In genomic region chr15:85579011-85579701, GRCh38 we compare ENCODE assay signal across 10 cellular contexts.
DNase-seq lines count a peak whose midpoint lies in the region; ATAC-seq and TF ChIP-seq lines count a peak whose summit lies in the region.
"Had no signal": no experiment of that assay in that cellular context is flagged by ENCODE, and none has a peak within 500 bp of the region (broad histone marks: within the 10 kb centered on the region; RNA-seq: fewer than 3 reads in every experiment).

No MANE protein-coding gene starts in this region.

- POLR2A ChIA-PET in CD4-positive, alpha-beta memory T cell (lab: Charles Lee; ENCODE audit: partially characterized antibody): interaction anchor here (2.4 kb wide), 1 partner anchor 18 kb away, joined by 9 read pairs; no protein-coding TSS in a partner anchor
- POLR2A ChIA-PET in A673 (lab: Charles Lee; ENCODE audit: low non-redundant PET): no interaction called here

- CTCF ChIA-PET in CD4-positive, alpha-beta memory T cell (lab: Charles Lee; ENCODE audit: partially characterized antibody): no interaction called here
- CTCF ChIA-PET in A673 (lab: Charles Lee): no interaction called here

- H3K27ac Mint-ChIP-seq in CD4-positive, alpha-beta memory T cell: peak overlapping the region; percentile 82 to 99 (median 98)
- H3K27ac Mint-ChIP-seq in T-helper 17 cell (peak overlapping the region; percentile 99), glutamatergic neuron (ENCODE audit: unreplicated experiment) (peak overlapping the region; percentile 41), progenitor cell of endocrine pancreas (peak overlapping the region; percentile 93)

- no peak overlapping the region for H3K4me3 ChIP-seq in CD4-positive, alpha-beta memory T cell (ENCODE audit: low read length in 2 of 2)
- H3K4me3 ChIP-seq in A673 (ENCODE audit: low read depth, low read length, poor library complexity, severe bottlenecking): no peak overlapping the region

- no peak for DNase-seq in CD4-positive, alpha-beta memory T cell
- DNase-seq in T-helper 17 cell (no peak), glutamatergic neuron (no peak), progenitor cell of endocrine pancreas (ENCODE audit: low spot score, unreplicated experiment) (no peak), A673 (ENCODE audit: low spot score) (no peak)
- no peak for DNase-seq in stimulated activated CD8-positive, alpha-beta memory T cell treated with anti-CD3 and anti-CD28 coated beads, Interleukin-4, amount 100 ng/mL, for 48 hours
- DNase-seq: NK-92 treated with Interleukin-12 subunit alpha and Interleukin-12 subunit beta, amount 100 ng/mL, for 24 hours; stimulated activated CD4-positive, alpha-beta T cell treated with anti-CD3 and anti-CD28 coated beads, Interleukin-4, amount 100 ng/mL, for 1 hour had no signal

- H3K4me1 ChIP-seq in CD4-positive, alpha-beta memory T cell (ENCODE audit: insufficient read depth, low read length): peaks cover 48% of the 10 kb centered on the region
- H3K4me1 ChIP-seq in A673 (ENCODE audit: insufficient read depth, low read length, poor library complexity, severe bottlenecking): peaks cover 13% of the 10 kb centered on the region

- no peaks in the 10 kb centered on the region for H3K27me3 Mint-ChIP-seq in CD4-positive, alpha-beta memory T cell
- H3K27me3 Mint-ChIP-seq in T-helper 17 cell (no peaks in the 10 kb centered on the region), glutamatergic neuron (ENCODE audit: unreplicated experiment) (peaks cover 16% of the 10 kb centered on the region), progenitor cell of endocrine pancreas (no peaks in the 10 kb centered on the region)

- H3K9me3 ChIP-seq in CD4-positive, alpha-beta memory T cell (ENCODE audit: control insufficient read depth in 1 of 2, low read length in 2 of 2): no peaks in the 10 kb centered on the region
- H3K9me3 ChIP-seq in T-helper 17 cell (ENCODE audit: control insufficient read depth, low read length, poor library complexity, severe bottlenecking): no peaks in the 10 kb centered on the region
- H3K9me3 ChIP-seq in A673 (ENCODE audit: low read depth, low read length, poor library complexity, severe bottlenecking): no peaks in the 10 kb centered on the region

- peaks cover 0 to 5% (median 0%) of the 10 kb centered on the region in 8 donors for H3K9me3 Mint-ChIP-seq in CD4-positive, alpha-beta memory T cell
- peaks cover 13% of the 10 kb centered on the region for H3K9me3 Mint-ChIP-seq in glutamatergic neuron (ENCODE audit: unreplicated experiment)
- no peaks in the 10 kb centered on the region for H3K9me3 Mint-ChIP-seq in progenitor cell of endocrine pancreas (ENCODE audit: low read depth)

- H3K27me3 ChIP-seq in CD4-positive, alpha-beta memory T cell (ENCODE audit: insufficient read depth, low read length): no peaks in the 10 kb centered on the region
- no peaks in the 10 kb centered on the region for H3K27me3 ChIP-seq in A673 (replicated peaks; ENCODE audit: insufficient read depth, low read depth, low read length, poor library complexity)

- BruUV-seq in A673 (replicated peaks; lab: Mats Ljungman, UMichigan): no TSS peak

- H3K4me3 Mint-ChIP-seq in CD4-positive, alpha-beta memory T cell: peak overlapping the region in 5 of 8 donors; percentile 1 to 50 (median 39)
- H3K4me3 Mint-ChIP-seq in T-helper 17 cell (no peak overlapping the region), glutamatergic neuron (ENCODE audit: unreplicated experiment) (peak overlapping the region; percentile 41), progenitor cell of endocrine pancreas (ENCODE audit: low read depth) (no peak overlapping the region)

- peaks cover 9% of the 10 kb centered on the region for H3K36me3 ChIP-seq in CD4-positive, alpha-beta memory T cell (ENCODE audit: insufficient read depth, low read length)
- H3K36me3 ChIP-seq in A673 (ENCODE audit: insufficient read depth, low read length, poor library complexity, severe bottlenecking): no peaks in the 10 kb centered on the region

- no peak for TF ChIP-seq CTCF in glutamatergic neuron (IDR thresholded peaks at IDR 0.05; ENCODE audit: partially characterized antibody, unreplicated experiment)
- no peak for TF ChIP-seq CTCF in progenitor cell of endocrine pancreas (IDR thresholded peaks at IDR 0.05; ENCODE audit: unreplicated experiment)
- no peak for TF ChIP-seq CTCF in A673 (conservative IDR thresholded peaks at IDR 0.05; ENCODE audit: low read depth, low read length)

- peaks cover 21 to 66% of the 10 kb centered on the region in 2 donors for H3K36me3 Mint-ChIP-seq in CD4-positive, alpha-beta memory T cell
- peaks cover 2% of the 10 kb centered on the region for H3K36me3 Mint-ChIP-seq in T-helper 17 cell (ENCODE audit: low read depth)
- no peaks in the 10 kb centered on the region for H3K36me3 Mint-ChIP-seq in glutamatergic neuron (ENCODE audit: unreplicated experiment)
- peaks cover 15% of the 10 kb centered on the region for H3K36me3 Mint-ChIP-seq in progenitor cell of endocrine pancreas (ENCODE audit: insufficient read depth)

- peak overlapping the region; percentile 31 for H3K27ac ChIP-seq in CD4-positive, alpha-beta memory T cell (ENCODE audit: low read depth, low read length)
- no peak overlapping the region for H3K27ac ChIP-seq in A673 (ENCODE audit: low read depth, low read length, poor library complexity, severe bottlenecking)

- intact Hi-C loops in CD4-positive, alpha-beta memory T cell (cut with micrococcal nuclease): no loop called here
- intact Hi-C loops in A673 (cut with micrococcal nuclease; ENCODE audit: unreplicated experiment): no loop called here

- ATAC-seq in T-helper 17 cell (no peak), GM21825 (IDR thresholded peaks at IDR 0.05; ENCODE audit: unreplicated experiment) (no peak), GM21390 (IDR thresholded peaks at IDR 0.05; ENCODE audit: unreplicated experiment) (no peak)

- H3K4me1 Mint-ChIP-seq in CD4-positive, alpha-beta memory T cell: peaks cover 47 to 56% (median 53%) of the 10 kb centered on the region in 4 donors
- H3K4me1 Mint-ChIP-seq in T-helper 17 cell (peaks cover 51% of the 10 kb centered on the region), glutamatergic neuron (ENCODE audit: low read depth, unreplicated experiment) (peaks cover 49% of the 10 kb centered on the region), progenitor cell of endocrine pancreas (ENCODE audit: low read depth) (peaks cover 9% of the 10 kb centered on the region)

Comparison
In these comparisons a context has a peak if more than half of its experiments do, and no peak if none do; other contexts are left out.
1. H3K27ac Mint-ChIP-seq: peak in every context shown above with its lines; median percentile 99 in T-helper 17 cell; 98 in CD4-positive, alpha-beta memory T cell; 93 in progenitor cell of endocrine pancreas; 41 in glutamatergic neuron.
2. H3K4me3 Mint-ChIP-seq: peak in CD4-positive, alpha-beta memory T cell (5 of 8) and glutamatergic neuron (single experiment); none in T-helper 17 cell (single experiment) and progenitor cell of endocrine pancreas (single experiment).